ENCODE assay signal across 10 cellular contexts in the genomic region with DNA sequence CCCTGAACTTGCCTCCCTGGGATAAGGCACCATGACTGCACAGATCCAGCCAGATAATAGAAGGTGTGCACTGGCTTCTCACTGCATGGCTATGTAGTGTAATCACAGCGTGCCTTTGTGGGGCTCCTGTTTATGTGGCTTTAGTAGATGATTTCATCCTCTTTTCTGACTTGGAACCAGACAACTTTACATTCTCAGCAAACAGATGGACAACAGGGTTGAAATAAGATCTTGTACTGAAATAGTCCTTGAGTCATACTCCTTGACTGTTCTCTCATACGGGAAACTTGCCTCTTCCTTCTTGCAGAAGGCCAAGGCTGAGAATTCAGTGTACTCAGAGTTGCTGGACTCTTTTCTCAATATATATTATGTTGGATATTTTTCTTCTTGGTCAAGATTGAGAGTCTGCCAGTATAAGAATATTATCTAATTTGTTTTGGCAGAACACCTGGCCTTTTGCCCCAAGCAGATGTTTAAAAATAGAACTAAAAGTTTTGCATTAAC. TPM values are rescaled to one million over a fixed set of nuclear protein-coding genes. Genes with fewer than 3 reads are reported as not detected.
A peak's percentile ranks its signal among the peaks of the same experiment; 100 is the strongest.
DNase-seq lines count a peak whose midpoint lies in the region; ATAC-seq, FAIRE-seq and TF ChIP-seq lines count a peak whose summit lies in the region.
"Had no signal": no experiment of that assay in that cellular context is flagged by ENCODE, and none has a peak within 500 bp of the region (broad histone marks: within the 10 kb centered on the region; RNA-seq: fewer than 3 reads in every experiment).

No MANE protein-coding gene starts in this region.

- no peak for TF ChIP-seq CTCF in astrocyte of the spinal cord (IDR thresholded peaks at IDR 0.05; ENCODE audit: low read depth, low read length)
- no peak for TF ChIP-seq CTCF in keratinocyte (optimal IDR thresholded peaks at IDR 0.05 in 1 of 3, IDR thresholded peaks at IDR 0.05 in 1 of 3, conservative IDR thresholded peaks at IDR 0.05 in 1 of 3; ENCODE audit: extremely low read depth in 1 of 3, insufficient read depth in 2 of 3, low read length in 3 of 3)
- no peak for TF ChIP-seq CTCF in CD14-positive monocyte (IDR thresholded peaks at IDR 0.05)

- H3K36me3 ChIP-seq in keratinocyte (ENCODE audit: control insufficient read depth in 2 of 2, extremely low read depth in 1 of 2, insufficient read depth in 2 of 2, low read length in 2 of 2) = no peaks in the 10 kb centered on the region
- no peaks in the 10 kb centered on the region for H3K36me3 ChIP-seq in thymus (ENCODE audit: control insufficient read depth, insufficient read depth)
- H3K36me3 ChIP-seq: adrenal gland, SJSA1 had no signal

- FAIRE-seq in keratinocyte (lab: Jason Lieb, UNC) = peak; percentile 55

- H3K36me3 Mint-ChIP-seq in CD14-positive monocyte = peaks cover 6 to 7% of the 10 kb centered on the region in 2 donors

- H2AFZ ChIP-seq in keratinocyte (ENCODE audit: control insufficient read depth, low read length) = no peak overlapping the region

- 91% methylated on average over 2 of the region's 2 CpGs for WGBS in thymus

- H3K4me1 ChIP-seq in keratinocyte (ENCODE audit: control insufficient read depth, extremely low read depth, insufficient read depth, low read length) (peaks cover 12% of the 10 kb centered on the region), thymus (ENCODE audit: control insufficient read depth, insufficient read depth, low read length) (no peaks in the 10 kb centered on the region)
- H3K4me1 ChIP-seq: adrenal gland had no signal

- H3K4me3 ChIP-seq in astrocyte of the spinal cord (ENCODE audit: low read depth, low read length) = no peak overlapping the region
- no peak overlapping the region for H3K4me3 ChIP-seq in keratinocyte (ENCODE audit: control insufficient read depth in 2 of 3, extremely low read depth in 1 of 3, insufficient read depth in 2 of 3, low read depth in 1 of 3, low read length in 3 of 3)
- no peak overlapping the region for H3K4me3 ChIP-seq in thymus (ENCODE audit: low read length)
- H3K4me3 ChIP-seq: adrenal gland, SJSA1 had no signal

- no peaks in the 10 kb centered on the region for H3K27me3 ChIP-seq in keratinocyte (ENCODE audit: control insufficient read depth, extremely low read depth, insufficient read depth, low read length)
- H3K27me3 ChIP-seq in thymus (ENCODE audit: control insufficient read depth, insufficient read depth) = no peaks in the 10 kb centered on the region
- H3K27me3 ChIP-seq: adrenal gland, SJSA1 had no signal

- in situ Hi-C loops in astrocyte of the spinal cord (cut with HindIII; ENCODE audit: low sequenced_read_pairs) = no loop called here

- H3K9me1 ChIP-seq in keratinocyte (ENCODE audit: control insufficient read depth, extremely low read depth, insufficient read depth, low read length) = no peaks in the 10 kb centered on the region

- no peak for ATAC-seq in HG02798 (IDR thresholded peaks at IDR 0.05; ENCODE audit: poor library complexity, unreplicated experiment)

- no peaks in the 10 kb centered on the region for H4K20me1 ChIP-seq in keratinocyte (ENCODE audit: control insufficient read depth, extremely low read depth, insufficient read depth, low read length)

- H3K4me3 Mint-ChIP-seq in CD14-positive monocyte = no peak overlapping the region

- H3K4me2 ChIP-seq in keratinocyte (ENCODE audit: control insufficient read depth, extremely low read depth, insufficient read depth, low read depth, low read length) = peak overlapping the region; percentile 12

- no peak overlapping the region for H3K9ac ChIP-seq in keratinocyte (ENCODE audit: control insufficient read depth, extremely low read depth, insufficient read depth, low read length)

- H3K27ac ChIP-seq in keratinocyte (ENCODE audit: control insufficient read depth, insufficient read depth, low read length) = peak overlapping the region; percentile 52
- H3K27ac ChIP-seq in thymus (ENCODE audit: low read depth) = peak overlapping the region; percentile 52
- H3K27ac ChIP-seq: SJSA1 had no signal

- H3K79me2 ChIP-seq in keratinocyte (ENCODE audit: control insufficient read depth, insufficient read depth, low read length) = no peaks in the 10 kb centered on the region

- intact Hi-C loops in CD14-positive monocyte (cut with micrococcal nuclease) = no loop called here

- DNase-seq in HT1080 (ENCODE audit: low read depth) = peak; percentile 69
- DNase-seq in astrocyte of the spinal cord (ENCODE audit: low read depth, low spot score) = peak; percentile 93
- no peak for DNase-seq in keratinocyte (ENCODE audit: low read depth, low spot score)
- DNase-seq in stimulated activated naive CD4-positive, alpha-beta T cell (lab: John Stamatoyannopoulos, UW) = no peak
- DNase-seq in CD14-positive monocyte (ENCODE audit: low spot score) = no peak
- DNase-seq: activated CD8-positive, alpha-beta memory T cell treated with anti-CD3 and anti-CD28 coated beads for 24 hours; adrenal gland had no signal

- H3K27ac Mint-ChIP-seq in CD14-positive monocyte = no peak overlapping the region

- dilution Hi-C loops in keratinocyte (cut with MboI; ENCODE audit: extremely low pct_ligation_motif_present, low sequenced_read_pairs) = no loop called here

- peaks cover 20% of the 10 kb centered on the region for H3K4me1 Mint-ChIP-seq in CD14-positive monocyte

- H3K9me3 ChIP-seq in keratinocyte (ENCODE audit: control insufficient read depth, low read depth, low read length) = no peaks in the 10 kb centered on the region
- H3K9me3 ChIP-seq in thymus (ENCODE audit: control insufficient read depth) = no peaks in the 10 kb centered on the region
- H3K9me3 ChIP-seq: adrenal gland, SJSA1 had no signal

- H3K9me3 Mint-ChIP-seq in CD14-positive monocyte = peaks cover 10 to 21% (median 16%) of the 10 kb centered on the region in 7 donors

- peaks cover 0 to 1% (median 0%) of the 10 kb centered on the region in 3 donors for H3K27me3 Mint-ChIP-seq in CD14-positive monocyte (ENCODE audit: low read depth in 3 of 3)

RNA-seq across cellular contexts. Expression of gene RNF144B, which starts 25.0 kb away (rescaled TPM):
- 1.1 and 1.3 TPM in 2 replicates for total RNA-seq in HT1080 (2014; rRNA removed; shearing (Covaris generic))
- 2.7 and 6.6 TPM in 2 replicates for polyA plus RNA-seq in HT1080 (2015; cell fraction: cytosol; rRNA removed)
- polyA plus RNA-seq in HT1080 (2015; cell fraction: nucleus; rRNA removed) = 3.0 and 3.4 TPM in 2 replicates
- polyA plus RNA-seq in keratinocyte (6.9 to 9.0 TPM (median 8.0 TPM) in 3 replicates), thymus (24.1 TPM), CD14-positive monocyte (10 to 100 TPM; 25.6 to 27.9 TPM)
- 15.1 TPM for polyA plus RNA-seq in keratinocyte (2011; ENCODE audit: low read depth)
- polyA plus RNA-seq in keratinocyte (2011; cell fraction: cytosol; rRNA removed) = 4.7 and 8.6 TPM in 2 replicates
- 9.2 and 11.0 TPM in 2 replicates for polyA plus RNA-seq in keratinocyte (2011; cell fraction: nucleus; rRNA removed)
- 8.5 and 18.1 TPM in 2 replicates for polyA plus RNA-seq in keratinocyte (2012; ENCODE audit: low replicate concordance)
- 17.8 to 28.0 TPM (median 27.5 TPM) in 3 replicates for polyA minus RNA-seq in keratinocyte
- polyA minus RNA-seq in keratinocyte (2011; cell fraction: cytosol; rRNA and poly(A)+ RNA removed) = 15.3 TPM
- 17.6 and 29.7 TPM in 2 replicates for polyA minus RNA-seq in keratinocyte (2011; cell fraction: nucleus; rRNA and poly(A)+ RNA removed)

Comparison
In these comparisons a context has a peak if more than half of its experiments do, and no peak if none do; other contexts are left out.
1. DNase-seq: peak in HT1080 (single experiment) and astrocyte of the spinal cord (single experiment); none in keratinocyte (single experiment), stimulated activated naive CD4-positive, alpha-beta T cell (0 of 6) and CD14-positive monocyte (single experiment).